ENCODE assay signal across 7 cellular contexts in the genomic region with DNA sequence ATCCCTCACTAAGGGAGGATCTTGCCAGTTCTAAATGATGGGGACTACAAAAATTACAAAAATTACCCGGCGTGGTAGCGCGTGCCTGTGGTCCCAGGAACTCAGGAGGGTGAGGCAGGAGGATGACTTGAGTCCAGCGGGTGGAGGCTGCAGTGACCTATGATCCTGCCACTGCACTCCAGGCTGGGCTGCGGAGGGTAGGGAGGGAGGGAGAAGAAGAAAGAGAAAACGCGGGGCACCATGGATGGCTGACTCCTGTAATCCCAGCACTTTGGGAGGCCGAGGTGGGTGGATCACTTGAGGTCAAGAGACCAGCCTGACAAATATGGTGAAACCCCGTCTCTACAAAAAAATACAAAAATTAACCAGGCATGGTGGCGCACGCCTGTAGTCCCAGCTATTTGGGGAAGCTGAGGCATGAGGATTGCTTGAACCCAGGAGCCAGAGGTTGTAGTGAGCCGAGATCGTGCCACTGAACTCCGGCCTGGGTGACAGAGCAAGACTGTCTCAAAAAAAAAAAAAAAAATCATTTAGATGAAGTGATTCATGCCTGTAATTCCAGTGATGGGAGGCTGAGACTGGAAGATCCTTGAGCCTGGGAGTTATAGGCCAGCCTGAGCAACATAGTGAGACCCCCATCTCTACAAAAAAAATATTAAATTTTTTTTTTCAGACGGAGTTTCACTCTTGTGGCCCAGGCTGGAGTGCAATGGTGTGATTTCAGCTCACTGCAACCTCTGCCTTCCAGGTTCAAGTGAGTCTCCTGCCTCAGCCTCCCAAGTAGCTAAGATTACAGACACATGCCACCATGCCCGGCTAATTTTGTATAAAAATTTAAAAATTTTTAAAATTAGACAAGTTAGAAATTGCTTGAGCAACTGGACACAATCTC.
DNase-seq lines count a peak whose midpoint lies in the region; ATAC-seq and TF ChIP-seq lines count a peak whose summit lies in the region.
"Not testable (repeated sequence)": the region's sequence is repeated elsewhere in the genome, so short reads cannot be mapped to it uniquely, and the experiment has no call there.

No MANE protein-coding gene starts in this region.

- ATAC-seq in WTC11; central memory CD8-positive, alpha-beta T cell (replicated peaks; ENCODE audit: extremely low read depth, poor library complexity, severe bottlenecking); naive thymus-derived CD4-positive, alpha-beta T cell: not testable (repeated sequence)

- CTCF ChIA-PET in HEK293 (lab: Yijun Ruan, JAX): interaction anchor here (0.6 to 0.7 kb wide), 2 partner anchors 449 to 1170 kb away, joined by 3 read pairs; a partner anchor contains a TSS
- CTCF ChIA-PET in WTC11 (lab: Charles Lee); naive thymus-derived CD4-positive, alpha-beta T cell (lab: Charles Lee): not testable (repeated sequence)

- not testable (repeated sequence) for H3K4me3 ChIP-seq in HEK293 (ENCODE audit: low read depth, low read length); right atrium auricular region; naive thymus-derived CD4-positive, alpha-beta T cell (ENCODE audit: low read length)

- POLR2A ChIA-PET in HEK293 (lab: Yijun Ruan, JAX); WTC11 (lab: Charles Lee); naive thymus-derived CD4-positive, alpha-beta T cell (lab: Charles Lee): not testable (repeated sequence)

- H3K27me3 ChIP-seq in right atrium auricular region; naive thymus-derived CD4-positive, alpha-beta T cell (ENCODE audit: control insufficient read depth in 2 of 2, insufficient read depth in 2 of 2, low read length in 2 of 2): not testable (repeated sequence)

- H3K9me3 Mint-ChIP-seq in WTC11; activated T-helper 1 cell treated with anti-CD3 and anti-CD28 coated beads, Interleukin-12 subunit alpha, Interleukin-12 subunit beta, Interleukin-2, Interleukin-4 antibody, amounts not matched to agents 30 ng/mL and 10 ng/mL and 1 ng/mL, durations not matched to agents 14 hours and 24 hours and 36 hours; central memory CD8-positive, alpha-beta T cell; naive thymus-derived CD4-positive, alpha-beta T cell: not testable (repeated sequence)

- intact Hi-C loops in activated T-helper 1 cell treated with anti-CD3 and anti-CD28 coated beads, Interleukin-12 subunit alpha, Interleukin-12 subunit beta, Interleukin-2, Interleukin-4 antibody, amounts not matched to agents 30 ng/mL and 10 ng/mL and 1 ng/mL, durations not matched to agents 14 hours and 24 hours and 36 hours (cut with micrococcal nuclease): loop anchor here (10.0 kb wide), 1 partner anchor 141 kb away; no protein-coding TSS in a partner anchor
- intact Hi-C loops in naive thymus-derived CD4-positive, alpha-beta T cell (cut with micrococcal nuclease): loop anchor here (10.0 kb wide), 4 partner anchors 51 to 1979 kb away; a partner anchor contains a TSS

- H3K27ac ChIP-seq in HEK293 (ENCODE audit: extremely low read depth, low read depth, low read length); right atrium auricular region: not testable (repeated sequence)
- H3K27ac ChIP-seq in naive thymus-derived CD4-positive, alpha-beta T cell (ENCODE audit: low read depth, low read length): peak overlapping the region; percentile 29

- H3K27me3 Mint-ChIP-seq in WTC11 (ENCODE audit: low read depth); activated T-helper 1 cell treated with anti-CD3 and anti-CD28 coated beads, Interleukin-12 subunit alpha, Interleukin-12 subunit beta, Interleukin-2, Interleukin-4 antibody, amounts not matched to agents 30 ng/mL and 10 ng/mL and 1 ng/mL, durations not matched to agents 14 hours and 24 hours and 36 hours (ENCODE audit: insufficient read depth); central memory CD8-positive, alpha-beta T cell; naive thymus-derived CD4-positive, alpha-beta T cell: not testable (repeated sequence)

- H3K4me1 Mint-ChIP-seq in WTC11: not testable (repeated sequence)
- H3K4me1 Mint-ChIP-seq in activated T-helper 1 cell treated with anti-CD3 and anti-CD28 coated beads, Interleukin-12 subunit alpha, Interleukin-12 subunit beta, Interleukin-2, Interleukin-4 antibody, amounts not matched to agents 30 ng/mL and 10 ng/mL and 1 ng/mL, durations not matched to agents 14 hours and 24 hours and 36 hours (ENCODE audit: low read depth): peaks cover 48% of the 10 kb centered on the region
- H3K4me1 Mint-ChIP-seq in central memory CD8-positive, alpha-beta T cell: peaks cover 32% of the 10 kb centered on the region
- peaks cover 26 to 46% (median 37%) of the 10 kb centered on the region in 7 donors for H3K4me1 Mint-ChIP-seq in naive thymus-derived CD4-positive, alpha-beta T cell

- H3K4me1 ChIP-seq in HEK293 (ENCODE audit: control insufficient read depth, insufficient read depth, low read length): not testable (repeated sequence)
- peaks cover 0 to 25% of the 10 kb centered on the region in 2 donors for H3K4me1 ChIP-seq in right atrium auricular region
- H3K4me1 ChIP-seq in naive thymus-derived CD4-positive, alpha-beta T cell (ENCODE audit: control insufficient read depth in 2 of 2, insufficient read depth in 2 of 2, low read length in 2 of 2): peaks cover 9 to 13% of the 10 kb centered on the region in 2 donors

- not testable (repeated sequence) for H3K9me3 ChIP-seq in HEK293 (ENCODE audit: control insufficient read depth, insufficient read depth, low read depth, low read length); right atrium auricular region; naive thymus-derived CD4-positive, alpha-beta T cell (ENCODE audit: control insufficient read depth in 2 of 3, low read length in 3 of 3)

- not testable (repeated sequence) for TF ChIP-seq CTCF in HEK293 (tag by site-specific recombination; IDR thresholded peaks at IDR 0.05); WTC11 (IDR thresholded peaks at IDR 0.05); right atrium auricular region (IDR thresholded peaks at IDR 0.05)

- not testable (repeated sequence) for H3K36me3 Mint-ChIP-seq in WTC11
- peaks cover 23% of the 10 kb centered on the region for H3K36me3 Mint-ChIP-seq in activated T-helper 1 cell treated with anti-CD3 and anti-CD28 coated beads, Interleukin-12 subunit alpha, Interleukin-12 subunit beta, Interleukin-2, Interleukin-4 antibody, amounts not matched to agents 30 ng/mL and 10 ng/mL and 1 ng/mL, durations not matched to agents 14 hours and 24 hours and 36 hours (ENCODE audit: low read depth)
- peaks cover 29% of the 10 kb centered on the region for H3K36me3 Mint-ChIP-seq in central memory CD8-positive, alpha-beta T cell (ENCODE audit: insufficient read depth)
- peaks cover 0 to 17% (median 0%) of the 10 kb centered on the region in 5 donors for H3K36me3 Mint-ChIP-seq in naive thymus-derived CD4-positive, alpha-beta T cell

- H3K36me3 ChIP-seq in HEK293 (ENCODE audit: control insufficient read depth in 2 of 2, insufficient read depth in 1 of 2, low read length in 2 of 2); right atrium auricular region; naive thymus-derived CD4-positive, alpha-beta T cell (ENCODE audit: control insufficient read depth in 2 of 3, insufficient read depth in 3 of 3, low read length in 3 of 3): not testable (repeated sequence)

- DNase-seq in WTC11 (ENCODE audit: low spot score): peak; percentile 2
- DNase-seq in activated T-helper 1 cell treated with anti-CD3 and anti-CD28 coated beads, Interleukin-12 subunit alpha, Interleukin-12 subunit beta, Interleukin-2, Interleukin-4 antibody, amounts not matched to agents 30 ng/mL and 10 ng/mL and 1 ng/mL, durations not matched to agents 14 hours and 24 hours and 36 hours (ENCODE audit: low spot score): peak; percentile 0
- DNase-seq in central memory CD8-positive, alpha-beta T cell (ENCODE audit: low spot score in 2 of 2): peak; percentile 9 to 14
- DNase-seq in right atrium auricular region (ENCODE audit: low spot score): peak; percentile 54
- peak in 3 of 9 donors; percentile 1 to 20 (median 5) for DNase-seq in naive thymus-derived CD4-positive, alpha-beta T cell
- peak; percentile 1 for DNase-seq in stimulated activated CD4-positive, alpha-beta T cell treated with anti-CD3 and anti-CD28 coated beads, Interleukin-1b, Interleukin-23, amount 100 ng/mL, for 48 hours

- not testable (repeated sequence) for H3K27ac Mint-ChIP-seq in WTC11
- H3K27ac Mint-ChIP-seq in activated T-helper 1 cell treated with anti-CD3 and anti-CD28 coated beads, Interleukin-12 subunit alpha, Interleukin-12 subunit beta, Interleukin-2, Interleukin-4 antibody, amounts not matched to agents 30 ng/mL and 10 ng/mL and 1 ng/mL, durations not matched to agents 14 hours and 24 hours and 36 hours: peak overlapping the region; percentile 63
- peak overlapping the region; percentile 10 for H3K27ac Mint-ChIP-seq in central memory CD8-positive, alpha-beta T cell (ENCODE audit: low read depth)
- peak overlapping the region; percentile 3 to 93 (median 59) for H3K27ac Mint-ChIP-seq in naive thymus-derived CD4-positive, alpha-beta T cell

- not testable (repeated sequence) for H3K4me3 Mint-ChIP-seq in WTC11; central memory CD8-positive, alpha-beta T cell
- H3K4me3 Mint-ChIP-seq in activated T-helper 1 cell treated with anti-CD3 and anti-CD28 coated beads, Interleukin-12 subunit alpha, Interleukin-12 subunit beta, Interleukin-2, Interleukin-4 antibody, amounts not matched to agents 30 ng/mL and 10 ng/mL and 1 ng/mL, durations not matched to agents 14 hours and 24 hours and 36 hours: peak overlapping the region; percentile 67
- H3K4me3 Mint-ChIP-seq in naive thymus-derived CD4-positive, alpha-beta T cell: peak overlapping the region in 8 of 10 donors; percentile 18 to 91 (median 38)
